ENCODE assay signal across 8 cellular contexts in the genomic region with DNA sequence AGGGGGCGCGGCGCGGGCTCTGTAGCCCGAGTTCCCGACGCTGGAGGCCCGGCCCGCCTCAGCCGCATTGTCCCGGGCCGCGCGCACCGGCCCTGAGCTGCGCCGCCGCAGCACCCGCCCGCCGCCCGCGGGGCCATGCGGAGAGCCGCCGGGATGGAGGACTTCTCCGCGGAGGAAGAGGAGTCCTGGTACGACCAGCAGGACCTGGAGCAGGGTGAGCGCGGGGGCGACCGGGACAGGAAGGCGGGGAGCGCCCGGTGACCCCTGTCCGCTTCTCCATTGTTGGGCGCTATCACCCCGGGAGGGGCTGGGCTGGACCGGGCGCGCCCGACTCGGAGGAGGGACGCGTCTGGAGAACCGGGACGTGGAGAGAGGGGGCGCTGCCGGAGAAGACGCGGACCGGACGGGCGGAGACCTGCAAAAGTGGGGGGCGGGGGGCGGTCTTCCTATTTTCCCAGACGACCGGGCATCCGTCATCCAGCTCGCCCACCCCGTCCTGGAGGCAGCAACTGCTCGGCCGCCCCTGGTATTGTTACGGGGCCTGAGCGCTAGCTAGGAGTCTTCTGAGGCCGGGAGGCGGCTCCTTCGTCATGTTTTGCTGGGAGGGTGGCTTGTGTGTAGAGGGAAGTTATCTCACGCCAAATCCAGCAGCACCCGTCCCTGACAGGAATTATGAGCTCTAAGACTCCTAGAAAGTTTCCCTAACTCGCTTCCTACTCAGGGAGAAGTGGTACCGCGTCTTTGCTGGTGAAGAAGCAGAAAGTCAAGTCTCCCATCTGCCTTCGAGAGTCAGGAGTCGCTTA.
A peak's percentile ranks its signal among the peaks of the same experiment; 100 is the strongest.
DNase-seq lines count a peak whose midpoint lies in the region; ATAC-seq and TF ChIP-seq lines count a peak whose summit lies in the region.

No MANE protein-coding gene starts in this region.

- H3K4me3 Mint-ChIP-seq in dendritic cell treated with granulocyte-macrophage colony-stimulating factor and Interleukin-4, amounts not matched to agents 40 ng/mL and 50 ng/mL, for 4 days = peak overlapping the region; percentile 83

- H3K27ac ChIP-seq in BLaER1 (peak overlapping the region; percentile 69), SU-DHL-6 (ENCODE audit: low read depth, low read length) (no peak overlapping the region)

- H3K27me3 ChIP-seq in BLaER1 (peaks cover 15% of the 10 kb centered on the region; the same call in 1 of the 2 replicates), SU-DHL-6 (ENCODE audit: low read length) (no peaks in the 10 kb centered on the region)

- no peak for TF ChIP-seq CTCF in SU-DHL-6 (IDR thresholded peaks at IDR 0.05; ENCODE audit: insufficient read depth, low read length, poor library complexity, severe bottlenecking)

- H3K4me1 Mint-ChIP-seq in dendritic cell treated with granulocyte-macrophage colony-stimulating factor and Interleukin-4, amounts not matched to agents 40 ng/mL and 50 ng/mL, for 4 days (ENCODE audit: low read depth) = peaks cover 57% of the 10 kb centered on the region

- no peak overlapping the region for H2AFZ ChIP-seq in SU-DHL-6 (ENCODE audit: low read depth, low read length, severe bottlenecking)

- peaks cover 21% of the 10 kb centered on the region for H3K36me3 Mint-ChIP-seq in dendritic cell treated with granulocyte-macrophage colony-stimulating factor and Interleukin-4, amounts not matched to agents 40 ng/mL and 50 ng/mL, for 4 days (ENCODE audit: low read depth)

- peak overlapping the region; percentile 81 for H3K27ac Mint-ChIP-seq in dendritic cell treated with granulocyte-macrophage colony-stimulating factor and Interleukin-4, amounts not matched to agents 40 ng/mL and 50 ng/mL, for 4 days

- peaks cover 26% of the 10 kb centered on the region for H3K4me1 ChIP-seq in BLaER1

- intact Hi-C loops in dendritic cell treated with granulocyte-macrophage colony-stimulating factor and Interleukin-4, amounts not matched to agents 40 ng/mL and 50 ng/mL, for 4 days (cut with micrococcal nuclease) = no loop called here

- H3K9me3 Mint-ChIP-seq in dendritic cell treated with granulocyte-macrophage colony-stimulating factor and Interleukin-4, amounts not matched to agents 40 ng/mL and 50 ng/mL, for 4 days = no peaks in the 10 kb centered on the region

- H3F3A ChIP-seq in SU-DHL-6 (ENCODE audit: insufficient read depth) = no peaks in the 10 kb centered on the region

- no peaks in the 10 kb centered on the region for H3K79me2 ChIP-seq in SU-DHL-6 (ENCODE audit: insufficient read depth, low read length)

- no peaks in the 10 kb centered on the region for H3K9me2 ChIP-seq in SU-DHL-6 (replicated peaks; ENCODE audit: insufficient read depth, low read length)

- H3K27me3 Mint-ChIP-seq in dendritic cell treated with granulocyte-macrophage colony-stimulating factor and Interleukin-4, amounts not matched to agents 40 ng/mL and 50 ng/mL, for 4 days = peaks cover 54% of the 10 kb centered on the region

- H3K9me3 ChIP-seq in BLaER1 = no peaks in the 10 kb centered on the region
- no peaks in the 10 kb centered on the region for H3K9me3 ChIP-seq in SU-DHL-6 (ENCODE audit: insufficient read depth, low read length)

- DNase-seq in left kidney (ENCODE audit: low read depth, low spot score) (peak; percentile 91), NOMO-1 treated with DMSO at 0.1 percent for 48 hours (lab: John Stamatoyannopoulos, UW; ENCODE audit: unreplicated experiment) (no peak)
- peak; percentile 20 for DNase-seq in stimulated activated CD4-positive, alpha-beta T cell treated with anti-CD3 and anti-CD28 coated beads, Interleukin-4, amount 100 ng/mL, for 1 hour

- H3K4me3 ChIP-seq in BLaER1 (peak overlapping the region; percentile 89), SU-DHL-6 (ENCODE audit: insufficient read depth, low read length, poor library complexity, severe bottlenecking) (peak overlapping the region; percentile 49)

- peaks cover 9% of the 10 kb centered on the region; the same call in 1 of the 2 replicates for H4K20me1 ChIP-seq in BLaER1
- H4K20me1 ChIP-seq in SU-DHL-6 (ENCODE audit: low read depth, low read length) = no peaks in the 10 kb centered on the region

- H3K9ac ChIP-seq in BLaER1 = peak overlapping the region; percentile 79
- H3K9ac ChIP-seq in SU-DHL-6 (ENCODE audit: low read length) = peak overlapping the region; percentile 44; the same call in 1 of the 2 replicates

- peak; percentile 43 for ATAC-seq in GM19324 (IDR thresholded peaks at IDR 0.05; ENCODE audit: low FRiP score, unreplicated experiment)
- ATAC-seq in HG03442 (IDR thresholded peaks at IDR 0.05; ENCODE audit: unreplicated experiment) = peak; percentile 30

- no peaks in the 10 kb centered on the region for H3K36me3 ChIP-seq in BLaER1
- H3K36me3 ChIP-seq in SU-DHL-6 (ENCODE audit: low read length) = no peaks in the 10 kb centered on the region

- H3K4me2 ChIP-seq in BLaER1 (peak overlapping the region; percentile 91), SU-DHL-6 (ENCODE audit: low read depth, low read length, poor library complexity, severe bottlenecking) (peak overlapping the region; percentile 61)
